10 cellular contexts compared by ENCODE assay signal in genomic region chr10:88473989-88474883, GRCh38.
A peak's percentile ranks its signal among the peaks of the same experiment; 100 is the strongest.
DNase-seq lines count a peak whose midpoint lies in the region; ATAC-seq and TF ChIP-seq lines count a peak whose summit lies in the region.
"Had no signal": no experiment of that assay in that cellular context is flagged by ENCODE, and none has a peak within 500 bp of the region (broad histone marks: within the 10 kb centered on the region; RNA-seq: fewer than 3 reads in every experiment).

No MANE protein-coding gene starts in this region.

- peak; percentile 36 for DNase-seq in DMS79 (lab: John Stamatoyannopoulos, UW)
- DNase-seq in NCI-H146 (lab: John Stamatoyannopoulos, UW) = peak; percentile 73
- peak; percentile 95 for DNase-seq in MCF 10A (ENCODE audit: unreplicated experiment)
- peak; percentile 75 for DNase-seq in mucosa of gallbladder (ENCODE audit: low spot score)
- DNase-seq in BE2C = no peak
- DNase-seq in occipital lobe (lab: John Stamatoyannopoulos, UW) = no peak
- DNase-seq: activated CD8-positive, alpha-beta T cell treated with anti-CD3 and anti-CD28 coated beads for 36 hours; immature natural killer cell had no signal

- POLR2A ChIA-PET in MCF 10A (lab: Yijun Ruan, JAX) = interaction anchor here (0.6 to 7.4 kb wide), 22 partner anchors 9 to 1660 kb away, joined by 3 to 52 read pairs (median 4); partner anchors contain the start of genes FAS, KLLN and PTEN

- no peaks in the 10 kb centered on the region for H3K36me3 Mint-ChIP-seq in MCF 10A (ENCODE audit: insufficient read depth, unreplicated experiment)
- H3K36me3 Mint-ChIP-seq in stimulated activated memory B cell treated with anti-CD40 and anti-IgM and Interleukin-4, amounts not matched to agents 10 μg/mL and 1 μg/mL and 100 μg/mL, for 72 hours = no peaks in the 10 kb centered on the region
- H3K36me3 Mint-ChIP-seq: immature natural killer cell had no signal

- H3K27me3 ChIP-seq in BE2C = no peaks in the 10 kb centered on the region

- peaks cover 39% of the 10 kb centered on the region for H3K4me1 Mint-ChIP-seq in MCF 10A (ENCODE audit: insufficient read depth, unreplicated experiment)
- H3K4me1 Mint-ChIP-seq in stimulated activated memory B cell treated with anti-CD40 and anti-IgM and Interleukin-4, amounts not matched to agents 10 μg/mL and 1 μg/mL and 100 μg/mL, for 72 hours = no peaks in the 10 kb centered on the region
- H3K4me1 Mint-ChIP-seq: immature natural killer cell had no signal

- BruUV-seq in MCF 10A (replicated peaks; lab: Mats Ljungman, UMichigan) = no TSS peak

- TF ChIP-seq CTCF in MCF 10A (IDR thresholded peaks at IDR 0.05; ENCODE audit: unreplicated experiment) (no peak), BE2C (IDR thresholded peaks at IDR 0.05; ENCODE audit: low read depth, low read length) (no peak)

- H3K4me3 Mint-ChIP-seq in MCF 10A (ENCODE audit: unreplicated experiment) = peak overlapping the region; percentile 13
- H3K4me3 Mint-ChIP-seq in stimulated activated memory B cell treated with anti-CD40 and anti-IgM and Interleukin-4, amounts not matched to agents 10 μg/mL and 1 μg/mL and 100 μg/mL, for 72 hours = no peak overlapping the region
- H3K4me3 Mint-ChIP-seq: activated CD8-positive, alpha-beta T cell treated with anti-CD3 and anti-CD28 coated beads for 36 hours; immature natural killer cell had no signal

- H3K9me3 ChIP-seq in BE2C = no peaks in the 10 kb centered on the region

- H3K27me3 Mint-ChIP-seq in MCF 10A (ENCODE audit: insufficient read depth, unreplicated experiment) = no peaks in the 10 kb centered on the region
- no peaks in the 10 kb centered on the region for H3K27me3 Mint-ChIP-seq in stimulated activated memory B cell treated with anti-CD40 and anti-IgM and Interleukin-4, amounts not matched to agents 10 μg/mL and 1 μg/mL and 100 μg/mL, for 72 hours
- H3K27me3 Mint-ChIP-seq: activated CD8-positive, alpha-beta T cell treated with anti-CD3 and anti-CD28 coated beads for 36 hours had no signal

- H3K9me3 Mint-ChIP-seq in MCF 10A (ENCODE audit: unreplicated experiment) = no peaks in the 10 kb centered on the region
- H3K9me3 Mint-ChIP-seq in stimulated activated memory B cell treated with anti-CD40 and anti-IgM and Interleukin-4, amounts not matched to agents 10 μg/mL and 1 μg/mL and 100 μg/mL, for 72 hours = no peaks in the 10 kb centered on the region
- H3K9me3 Mint-ChIP-seq: activated CD8-positive, alpha-beta T cell treated with anti-CD3 and anti-CD28 coated beads for 36 hours; immature natural killer cell had no signal

- no peaks in the 10 kb centered on the region for H3K36me3 ChIP-seq in BE2C

- intact Hi-C loops in MCF 10A (cut with micrococcal nuclease) = loop anchor here (10.0 kb wide), 1 partner anchor 341 kb away; no protein-coding TSS in a partner anchor

- H3K4me3 ChIP-seq in BE2C (ENCODE audit: low read depth, low read length) = no peak overlapping the region

- CTCF ChIA-PET in MCF 10A (lab: Yijun Ruan, JAX) = interaction anchor here (0.6 to 1.1 kb wide), 3 partner anchors 40 to 595 kb away, joined by 3 to 6 read pairs (median 3); no protein-coding TSS in a partner anchor

- peaks cover 41% of the 10 kb centered on the region for H3K4me1 ChIP-seq in BE2C

- peak overlapping the region; percentile 80 for H3K27ac Mint-ChIP-seq in MCF 10A (ENCODE audit: low read depth, unreplicated experiment)
- no peak overlapping the region for H3K27ac Mint-ChIP-seq in stimulated activated memory B cell treated with anti-CD40 and anti-IgM and Interleukin-4, amounts not matched to agents 10 μg/mL and 1 μg/mL and 100 μg/mL, for 72 hours
- H3K27ac Mint-ChIP-seq: activated CD8-positive, alpha-beta T cell treated with anti-CD3 and anti-CD28 coated beads for 36 hours; immature natural killer cell had no signal

- no peak for ATAC-seq in stimulated activated memory B cell treated with anti-CD40 and anti-IgM and Interleukin-4, amounts not matched to agents 10 μg/mL and 1 μg/mL and 100 μg/mL, for 72 hours
- ATAC-seq in GM19035 (IDR thresholded peaks at IDR 0.05; ENCODE audit: unreplicated experiment) = no peak
- ATAC-seq: activated CD8-positive, alpha-beta T cell treated with anti-CD3 and anti-CD28 coated beads for 36 hours had no signal

Comparison
In these comparisons a context has a peak if more than half of its experiments do, and no peak if none do; other contexts are left out.
1. DNase-seq: peak in DMS79 (single experiment), NCI-H146 (single experiment), MCF 10A (single experiment) and mucosa of gallbladder (single experiment); none in BE2C (single experiment) and occipital lobe (single experiment).